35 cellular contexts compared by ENCODE assay signal in genomic region chr7:4483851-4484250, GRCh38.
"Had no signal": no experiment of that assay in that cellular context is flagged by ENCODE, and none has a peak within 500 bp of the region (broad histone marks: within the 10 kb centered on the region; RNA-seq: fewer than 3 reads in every experiment).

No MANE protein-coding gene starts in this region.

- H3K9ac ChIP-seq: KMS-11 had no signal

- H3K36me3 ChIP-seq: MG63 had no signal

- H3K4me3 ChIP-seq: MG63 had no signal

- DNase-seq: Karpas-422, Kasumi-1, MG63, MM.1S, MV-4-11, NCI-H1048, NCI-H1092, NCI-H1092 treated with DMSO at 0.1 percent for 48 hours, NCI-H1105, NCI-H1105 treated with DMSO at 0.1 percent for 48 hours, NCI-H1417, NCI-H1417 treated with DMSO at 0.1 percent for 48 hours, NCI-H1436, NCI-H1436 treated with DMSO at 0.1 percent for 48 hours, NCI-H146, NCI-H1694, NCI-H1694 treated with DMSO at 0.1 percent for 48 hours, NCI-H187, NCI-H187 treated with DMSO at 0.1 percent for 48 hours, NCI-H1930, NCI-H2029, NCI-H2029 treated with DMSO at 0.1 percent for 48 hours, NCI-H2081, NCI-H2081 treated with DMSO at 0.1 percent for 48 hours, NCI-H2107, NCI-H2171, NCI-H2171 treated with DMSO at 0.1 percent for 48 hours, NCI-H2227 treated with DMSO at 0.1 percent for 48 hours, NCI-H226, NCI-H345, NCI-H446, NCI-H446 treated with DMSO at 0.1 percent for 48 hours, NCI-H510A, NCI-H510A treated with DMSO at 0.1 percent for 48 hours had no signal

- H3K4me2 ChIP-seq: KMS-11 had no signal

- H3K27ac ChIP-seq: KMS-11 had no signal

- H3K27me3 ChIP-seq: MG63 had no signal

- H3K9me3 ChIP-seq: MG63 had no signal
